Comparison of ENCODE assay signal across 11 cellular contexts in genomic region chr7:47714669-47715607, GRCh38.
DNase-seq lines count a peak whose midpoint lies in the region; ATAC-seq and TF ChIP-seq lines count a peak whose summit lies in the region.
"Had no signal": no experiment of that assay in that cellular context is flagged by ENCODE, and none has a peak within 500 bp of the region (broad histone marks: within the 10 kb centered on the region; RNA-seq: fewer than 3 reads in every experiment).

No MANE protein-coding gene starts in this region.

- H3K9me3 Mint-ChIP-seq in osteocyte (ENCODE audit: unreplicated experiment) (no peaks in the 10 kb centered on the region), T-cell (no peaks in the 10 kb centered on the region)

- H3K4me1 Mint-ChIP-seq in osteocyte (ENCODE audit: unreplicated experiment), result peaks cover 1% of the 10 kb centered on the region
- no peaks in the 10 kb centered on the region for H3K4me1 Mint-ChIP-seq in T-cell

- H3K27ac Mint-ChIP-seq in osteocyte (ENCODE audit: unreplicated experiment) (no peak overlapping the region), T-cell (no peak overlapping the region)

- no peaks in the 10 kb centered on the region for H3K27me3 Mint-ChIP-seq in osteocyte (ENCODE audit: unreplicated experiment)
- no peaks in the 10 kb centered on the region for H3K27me3 Mint-ChIP-seq in T-cell

- no peak for TF ChIP-seq POLR2A in breast epithelium (IDR thresholded peaks at IDR 0.05)

- no peaks in the 10 kb centered on the region for H3K27me3 ChIP-seq in breast epithelium

- H3K9me3 ChIP-seq in breast epithelium, result no peaks in the 10 kb centered on the region
- H3K9me3 ChIP-seq: thoracic aorta had no signal

- no peaks in the 10 kb centered on the region for H3K4me1 ChIP-seq in breast epithelium

- no peak for TF ChIP-seq CTCF in osteocyte (IDR thresholded peaks at IDR 0.05)
- no peak for TF ChIP-seq CTCF in breast epithelium (IDR thresholded peaks at IDR 0.05)

- CTCF ChIA-PET in T-cell (lab: Charles Lee), result no interaction called here

- H3K36me3 ChIP-seq in breast epithelium, result no peaks in the 10 kb centered on the region
- H3K36me3 ChIP-seq: thoracic aorta had no signal

- POLR2A ChIA-PET in T-cell (lab: Charles Lee), result no interaction called here

- intact Hi-C loops in breast epithelium (cut with DNase I; ENCODE audit: low total_unique reads), result loop anchor here (5.0 kb wide), 1 partner anchor 993 kb away; no protein-coding TSS in a partner anchor

- no peak overlapping the region for H3K4me3 Mint-ChIP-seq in osteocyte (ENCODE audit: unreplicated experiment)
- H3K4me3 Mint-ChIP-seq in T-cell, result no peak overlapping the region

- no peak overlapping the region for H3K27ac ChIP-seq in breast epithelium
- H3K27ac ChIP-seq: thoracic aorta had no signal

- H3K36me3 Mint-ChIP-seq in osteocyte (ENCODE audit: unreplicated experiment) (no peaks in the 10 kb centered on the region), T-cell (no peaks in the 10 kb centered on the region)

- DNase-seq in osteocyte (ENCODE audit: extremely low spot score, unreplicated experiment) (peak; percentile 44), T-cell (no peak), iPS-NIHi11 (ENCODE audit: low spot score) (no peak), NCI-H82 (lab: John Stamatoyannopoulos, UW) (no peak), breast epithelium (ENCODE audit: low spot score in 2 of 2) (no peak)
- DNase-seq: activated CD4-positive, alpha-beta T cell treated with anti-CD3 and anti-CD28 coated beads, Interleukin-2, amount 50 U/mL, for 1 hour; mesendoderm had no signal

- H3K4me3 ChIP-seq in breast epithelium, result no peak overlapping the region
- H3K4me3 ChIP-seq: thoracic aorta had no signal

- ATAC-seq in GM19023 (IDR thresholded peaks at IDR 0.05; ENCODE audit: unreplicated experiment), result peak; percentile 96
- peak; percentile 96 for ATAC-seq in HG02642 (IDR thresholded peaks at IDR 0.05; ENCODE audit: poor library complexity, unreplicated experiment)
- ATAC-seq in HG03558 (IDR thresholded peaks at IDR 0.05; ENCODE audit: extremely low read depth, unreplicated experiment), result peak; percentile 84
- ATAC-seq in T-cell (replicated peaks in 1 of 4), result no peak

Comparison
In these comparisons a context has a peak if more than half of its experiments do, and no peak if none do; other contexts are left out.
1. ATAC-seq: peak in GM19023 (single experiment), HG02642 (single experiment) and HG03558 (single experiment); none in T-cell (0 of 4).